In the genomic region with DNA sequence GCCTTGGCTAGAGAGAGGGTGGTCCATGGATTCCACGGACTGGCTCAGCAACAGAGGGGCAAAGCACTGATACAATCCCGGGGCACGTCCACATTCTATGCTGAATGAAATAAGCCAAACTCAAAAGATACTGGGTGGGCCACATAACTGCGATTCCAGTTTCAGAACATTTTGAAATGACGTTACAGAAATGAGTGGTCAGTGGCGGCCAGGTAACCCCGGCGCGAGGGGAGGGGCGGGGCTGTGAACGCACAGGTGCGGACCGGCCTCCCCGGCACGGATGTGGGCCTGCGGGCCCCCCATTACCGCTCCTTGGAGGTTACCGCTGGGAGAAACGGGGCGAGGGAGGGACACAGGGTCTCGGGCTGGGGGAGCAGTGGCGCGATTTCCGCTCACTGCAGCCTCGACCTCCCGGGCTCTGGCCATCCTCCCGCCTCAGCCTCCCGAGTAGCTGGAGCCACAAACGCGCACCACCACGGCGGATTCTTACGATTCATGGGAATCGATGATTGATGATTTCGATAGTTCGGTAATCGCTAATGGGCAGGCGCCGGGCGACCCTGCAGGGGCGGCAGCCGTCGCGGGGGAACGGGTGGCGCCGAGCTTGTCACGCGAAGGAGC, we compare ENCODE assay signal across 9 cellular contexts. TPM values are rescaled to one million over a fixed set of nuclear protein-coding genes. Genes with fewer than 3 reads are reported as not detected.
DNase-seq lines count a peak whose midpoint lies in the region; ATAC-seq and TF ChIP-seq lines count a peak whose summit lies in the region.
"Had no signal": no experiment of that assay in that cellular context is flagged by ENCODE, and none has a peak within 500 bp of the region (broad histone marks: within the 10 kb centered on the region; RNA-seq: fewer than 3 reads in every experiment).

No MANE protein-coding gene starts in this region.

- CTCF ChIA-PET in SK-N-SH (lab: Yijun Ruan, JAX), result interaction anchor here (0.7 to 1.4 kb wide), 3 partner anchors 12 to 103 kb away, joined by 3 to 6 read pairs (median 3); partner anchors contain the start of gene CYBA

- H3K27ac Mint-ChIP-seq in osteocyte (ENCODE audit: unreplicated experiment), result peak overlapping the region; percentile 81

- TF ChIP-seq EP300 in SK-N-SH (IDR thresholded peaks at IDR 0.05; ENCODE audit: borderline replicate concordance in 1 of 2, low read depth in 1 of 2, low read length in 1 of 2), result no peak

- no peaks in the 10 kb centered on the region for H3K9me3 Mint-ChIP-seq in osteocyte (ENCODE audit: unreplicated experiment)

- H3K27ac ChIP-seq in SK-N-SH (ENCODE audit: low read depth in 2 of 2, low read length in 1 of 2) (peak overlapping the region in 1 of 2 experiments; percentile 12; a peak in 1 of 4 replicates), OCI-LY3 (ENCODE audit: low read length) (peak overlapping the region; percentile 72)

- TF ChIP-seq CTCF in SK-N-SH (IDR thresholded peaks at IDR 0.05), result no peak
- no peak for TF ChIP-seq CTCF in OCI-LY3 (IDR thresholded peaks at IDR 0.05; ENCODE audit: low read depth, low read length)
- no peak for TF ChIP-seq CTCF in osteocyte (IDR thresholded peaks at IDR 0.05)

- peaks cover 4% of the 10 kb centered on the region for H3F3A ChIP-seq in SK-N-SH (replicated peaks; ENCODE audit: insufficient read depth)

- H3K9ac ChIP-seq in SK-N-SH (peak overlapping the region; percentile 82), OCI-LY3 (ENCODE audit: low read length) (peak overlapping the region; percentile 89), endocrine pancreas (ENCODE audit: control insufficient read depth, insufficient read depth, low read length) (peak overlapping the region; percentile 75)

- H3K27me3 ChIP-seq in SK-N-SH (ENCODE audit: insufficient read depth), result no peaks in the 10 kb centered on the region
- no peaks in the 10 kb centered on the region for H3K27me3 ChIP-seq in OCI-LY3 (ENCODE audit: low read depth, low read length)
- H3K27me3 ChIP-seq in endocrine pancreas (ENCODE audit: control insufficient read depth, insufficient read depth, low read length), result no peaks in the 10 kb centered on the region

- H4K20me1 ChIP-seq in SK-N-SH (ENCODE audit: insufficient read depth) (no peaks in the 10 kb centered on the region), OCI-LY3 (ENCODE audit: insufficient read depth, low read length) (peaks cover 29% of the 10 kb centered on the region)

- H3K27me3 Mint-ChIP-seq in osteocyte (ENCODE audit: unreplicated experiment), result no peaks in the 10 kb centered on the region

- H3K36me3 Mint-ChIP-seq in osteocyte (ENCODE audit: unreplicated experiment), result no peaks in the 10 kb centered on the region

- no peak for ATAC-seq in SK-N-SH treated with all-trans-retinoic acid at 6 μM for 48 hours
- no peak for ATAC-seq in GM21786 (IDR thresholded peaks at IDR 0.05; ENCODE audit: unreplicated experiment)

- peaks cover 16% of the 10 kb centered on the region for H3K4me1 Mint-ChIP-seq in osteocyte (ENCODE audit: unreplicated experiment)

- H3K79me2 ChIP-seq in SK-N-SH (ENCODE audit: insufficient read depth) (peaks cover 11% of the 10 kb centered on the region), OCI-LY3 (ENCODE audit: low read length) (peaks cover 48% of the 10 kb centered on the region)

- H3K4me3 Mint-ChIP-seq in osteocyte (ENCODE audit: unreplicated experiment), result peak overlapping the region; percentile 86

- no peaks in the 10 kb centered on the region for H3K36me3 ChIP-seq in SK-N-SH (replicated peaks in 1 of 2; ENCODE audit: control insufficient read depth in 1 of 2, insufficient read depth in 2 of 2, low read length in 1 of 2)
- peaks cover 31% of the 10 kb centered on the region for H3K36me3 ChIP-seq in OCI-LY3 (replicated peaks; ENCODE audit: low read depth, low read length)
- H3K36me3 ChIP-seq in endocrine pancreas (ENCODE audit: control insufficient read depth, insufficient read depth, low read length), result no peaks in the 10 kb centered on the region

- H3K9me2 ChIP-seq in SK-N-SH, result no peaks in the 10 kb centered on the region

- H3K4me2 ChIP-seq in SK-N-SH (peak overlapping the region; percentile 99), OCI-LY3 (ENCODE audit: low read length) (peak overlapping the region; percentile 69)

- peak overlapping the region; percentile 82 to 92 for H3K4me3 ChIP-seq in SK-N-SH (ENCODE audit: low read depth in 2 of 2, low read length in 1 of 2)
- H3K4me3 ChIP-seq in OCI-LY3 (ENCODE audit: low read length), result peak overlapping the region; percentile 85
- peak overlapping the region; percentile 50 for H3K4me3 ChIP-seq in endocrine pancreas (ENCODE audit: control insufficient read depth, insufficient read depth, low read length)

- DNase-seq in SK-N-SH (no peak), osteocyte (ENCODE audit: extremely low spot score, unreplicated experiment) (no peak), NCI-H774 (lab: John Stamatoyannopoulos, UW) (no peak), medulla oblongata (ENCODE audit: extremely low spot score) (no peak)

- H2AFZ ChIP-seq in SK-N-SH (ENCODE audit: low read depth), result peak overlapping the region; percentile 98
- H2AFZ ChIP-seq in OCI-LY3 (ENCODE audit: low read depth, low read length), result peak overlapping the region; percentile 53; the same call in 1 of the 2 replicates

- 11% methylated on average over 8 of the region's 49 CpGs for WGBS in SK-N-SH (ENCODE audit: low lambda C conversion rate)

- peaks cover 0 to 5% of the 10 kb centered on the region in 2 experiments; a peak in 1 of 4 replicates for H3K4me1 ChIP-seq in SK-N-SH (ENCODE audit: control insufficient read depth in 1 of 2, insufficient read depth in 2 of 2, low read depth in 1 of 2, low read length in 1 of 2)
- H3K4me1 ChIP-seq in OCI-LY3 (ENCODE audit: low read length), result peaks cover 24% of the 10 kb centered on the region
- H3K4me1 ChIP-seq in endocrine pancreas (ENCODE audit: control insufficient read depth, insufficient read depth, low read length), result no peaks in the 10 kb centered on the region

- POLR2A ChIA-PET in SK-N-SH (lab: Yijun Ruan, JAX), result interaction anchor here (1.0 kb wide), 1 partner anchor 198 kb away, joined by 3 read pairs; no protein-coding TSS in a partner anchor

- H3K9me3 ChIP-seq in SK-N-SH (no peaks in the 10 kb centered on the region), OCI-LY3 (ENCODE audit: insufficient read depth, low read length) (no peaks in the 10 kb centered on the region), endocrine pancreas (ENCODE audit: control insufficient read depth, low read length) (no peaks in the 10 kb centered on the region)

- TF ChIP-seq RAD21 in SK-N-SH (IDR thresholded peaks at IDR 0.05; ENCODE audit: low read length), result no peak

TF ChIP-seq in SK-N-SH, 30 proteins besides CTCF, POLR2A, EP300 and RAD21 (continues in another document):
- TF ChIP-seq ELF1 (IDR thresholded peaks at IDR 0.05), result no peak
- TF ChIP-seq TAF1 (IDR thresholded peaks at IDR 0.05; ENCODE audit: borderline replicate concordance, low read depth, low read length), result no peak
- no peak for TF ChIP-seq SIN3A (IDR thresholded peaks at IDR 0.05; ENCODE audit: borderline replicate concordance, low read depth, low read length)
- TF ChIP-seq MAX (IDR thresholded peaks at IDR 0.05; ENCODE audit: low read depth), result no peak

TF ChIP-seq in SK-N-SH treated with all-trans-retinoic acid at 6 μM for 48 hours, 23 proteins besides CTCF, POLR2A, EP300 and RAD21 (continues in another document):
- TF ChIP-seq ZNF8 (CRISPR knock-in tag; IDR thresholded peaks at IDR 0.05), result no peak
- no peak for TF ChIP-seq ZFP30 (CRISPR knock-in tag; IDR thresholded peaks at IDR 0.05)
- TF ChIP-seq ISL1 (CRISPR knock-in tag; IDR thresholded peaks at IDR 0.05), result no peak
- no peak for TF ChIP-seq ARNTL (CRISPR knock-in tag; IDR thresholded peaks at IDR 0.05; ENCODE audit: borderline replicate concordance, low read depth)
- TF ChIP-seq TOX (CRISPR knock-in tag; IDR thresholded peaks at IDR 0.05; ENCODE audit: borderline replicate concordance), result no peak
- TF ChIP-seq OSR1 (CRISPR knock-in tag; IDR thresholded peaks at IDR 0.05), result no peak
- no peak for TF ChIP-seq SNAI2 (CRISPR knock-in tag; IDR thresholded peaks at IDR 0.05)
- TF ChIP-seq, protein P1, sequence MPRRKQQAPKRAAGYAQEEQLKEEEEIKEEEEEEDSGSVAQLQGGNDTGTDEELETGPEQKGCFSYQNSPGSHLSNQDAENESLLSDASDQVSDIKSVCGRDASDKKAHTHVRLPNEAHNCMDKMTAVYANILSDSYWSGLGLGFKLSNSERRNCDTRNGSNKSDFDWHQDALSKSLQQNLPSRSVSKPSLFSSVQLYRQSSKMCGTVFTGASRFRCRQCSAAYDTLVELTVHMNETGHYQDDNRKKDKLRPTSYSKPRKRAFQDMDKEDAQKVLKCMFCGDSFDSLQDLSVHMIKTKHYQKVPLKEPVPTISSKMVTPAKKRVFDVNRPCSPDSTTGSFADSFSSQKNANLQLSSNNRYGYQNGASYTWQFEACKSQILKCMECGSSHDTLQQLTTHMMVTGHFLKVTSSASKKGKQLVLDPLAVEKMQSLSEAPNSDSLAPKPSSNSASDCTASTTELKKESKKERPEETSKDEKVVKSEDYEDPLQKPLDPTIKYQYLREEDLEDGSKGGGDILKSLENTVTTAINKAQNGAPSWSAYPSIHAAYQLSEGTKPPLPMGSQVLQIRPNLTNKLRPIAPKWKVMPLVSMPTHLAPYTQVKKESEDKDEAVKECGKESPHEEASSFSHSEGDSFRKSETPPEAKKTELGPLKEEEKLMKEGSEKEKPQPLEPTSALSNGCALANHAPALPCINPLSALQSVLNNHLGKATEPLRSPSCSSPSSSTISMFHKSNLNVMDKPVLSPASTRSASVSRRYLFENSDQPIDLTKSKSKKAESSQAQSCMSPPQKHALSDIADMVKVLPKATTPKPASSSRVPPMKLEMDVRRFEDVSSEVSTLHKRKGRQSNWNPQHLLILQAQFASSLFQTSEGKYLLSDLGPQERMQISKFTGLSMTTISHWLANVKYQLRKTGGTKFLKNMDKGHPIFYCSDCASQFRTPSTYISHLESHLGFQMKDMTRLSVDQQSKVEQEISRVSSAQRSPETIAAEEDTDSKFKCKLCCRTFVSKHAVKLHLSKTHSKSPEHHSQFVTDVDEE (CRISPR knock-in tag; IDR thresholded peaks at IDR 0.05), result no peak

RNA-seq across cellular contexts. Expression of gene MVD, which starts 0.6 kb away (rescaled TPM):
- polyA plus RNA-seq in SK-N-SH (2012; rRNA removed), result 14.7 and 15.7 TPM in 2 replicates
- 4.4 and 8.4 TPM in 2 replicates for polyA plus RNA-seq in SK-N-SH (2012; cell fraction: cytosol; rRNA removed)
- 42.1 and 57.2 TPM in 2 replicates for polyA plus RNA-seq in SK-N-SH (2012; cell fraction: nucleus; rRNA removed)
- 28.8 and 32.8 TPM in 2 replicates for total RNA-seq in osteocyte

RNA-seq across cellular contexts. Expression of gene CYBA, which starts 11.5 kb away (rescaled TPM):
- polyA plus RNA-seq in SK-N-SH (2012; rRNA removed), result 116 and 176 TPM in 2 replicates
- polyA plus RNA-seq in SK-N-SH (2012; cell fraction: cytosol; rRNA removed), result 60.0 and 85.5 TPM in 2 replicates
- polyA plus RNA-seq in SK-N-SH (2012; cell fraction: nucleus; rRNA removed), result 142 and 154 TPM in 2 replicates
- 51.4 and 51.8 TPM in 2 replicates for total RNA-seq in osteocyte

RNA-seq across cellular contexts. Expression of gene IL17C, which starts 24.0 kb away (rescaled TPM):
- 0.07 TPM in 1 of 2 replicates, not detected in the other for polyA plus RNA-seq in SK-N-SH (2012; rRNA removed)
- 0.04 TPM in 1 of 2 replicates, not detected in the other for polyA plus RNA-seq in SK-N-SH (2012; cell fraction: cytosol; rRNA removed)
- polyA plus RNA-seq in SK-N-SH (2012; cell fraction: nucleus; rRNA removed), result 0.56 and 0.87 TPM in 2 replicates
- not detected in 2 replicates for total RNA-seq in osteocyte
- total RNA-seq: Daoy had no signal

RNA-seq across cellular contexts. Expression of gene SNAI3, which starts 24.0 kb away (rescaled TPM):
- polyA plus RNA-seq in SK-N-SH (2012; rRNA removed), result 0.03 and 0.18 TPM in 2 replicates
- polyA plus RNA-seq in SK-N-SH (2012; cell fraction: cytosol; rRNA removed), result 0.06 and 0.09 TPM in 2 replicates
- 0.24 and 0.32 TPM in 2 replicates for polyA plus RNA-seq in SK-N-SH (2012; cell fraction: nucleus; rRNA removed)
- not detected in 2 replicates for total RNA-seq in osteocyte
- total RNA-seq: Daoy had no signal

RNA-seq across cellular contexts. Expression of gene RNF166, which starts 43.9 kb away (rescaled TPM):
- polyA plus RNA-seq in SK-N-SH (2012; rRNA removed), result 17.0 and 17.2 TPM in 2 replicates
- polyA plus RNA-seq in SK-N-SH (2012; cell fraction: cytosol; rRNA removed), result 7.5 and 11.2 TPM in 2 replicates
- 29.1 and 45.4 TPM in 2 replicates for polyA plus RNA-seq in SK-N-SH (2012; cell fraction: nucleus; rRNA removed)
- 17.2 and 19.3 TPM in 2 replicates for total RNA-seq in osteocyte
